Comparison of ENCODE assay signal across 21 cellular contexts in the genomic region with DNA sequence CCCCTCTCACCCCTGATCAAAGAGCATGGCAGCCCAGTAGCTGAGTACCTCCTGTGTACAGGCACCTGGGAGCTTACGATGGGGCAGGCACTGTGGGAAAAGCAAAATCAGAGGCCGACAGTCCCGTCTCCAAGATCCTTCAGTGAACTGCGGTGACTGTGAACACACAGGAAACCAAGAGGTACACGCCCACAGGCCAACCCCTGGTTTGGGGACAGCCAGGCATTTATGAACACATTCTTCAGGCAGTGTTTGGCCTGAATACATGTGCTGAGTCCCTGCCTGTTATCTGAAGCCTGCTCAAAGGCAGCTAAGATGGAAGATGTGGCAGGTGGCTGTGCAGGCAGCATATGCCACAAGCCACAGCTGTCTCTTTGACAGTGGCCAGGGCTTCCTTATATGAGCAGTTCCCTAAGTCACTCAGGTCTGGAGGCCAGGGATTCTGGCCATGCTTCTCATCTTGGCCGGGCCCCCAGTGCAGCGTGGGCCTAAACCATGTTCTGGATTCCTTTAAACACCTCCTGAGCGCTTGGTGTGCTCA.
"Had no signal": no experiment of that assay in that cellular context is flagged by ENCODE, and none has a peak within 500 bp of the region (broad histone marks: within the 10 kb centered on the region; RNA-seq: fewer than 3 reads in every experiment).

No MANE protein-coding gene starts in this region.

- H2AFZ ChIP-seq: hepatocyte, parathyroid adenoma had no signal

- H3K4me1 ChIP-seq: colonic mucosa, parathyroid adenoma, right lobe of liver, stomach, thyroid gland had no signal

- H3K27ac ChIP-seq: colonic mucosa, hepatocyte, parathyroid adenoma, right lobe of liver, stomach, thyroid gland had no signal

- ATAC-seq: left lobe of liver; mucosa of descending colon; naive thymus-derived CD8-positive, alpha-beta T cell; right lobe of liver had no signal

- H3K4me3 ChIP-seq: colonic mucosa, hepatocyte, lung, mucosa of descending colon, right lobe of liver, smooth muscle cell, stomach, thyroid gland had no signal

- H3K9ac ChIP-seq: parathyroid adenoma had no signal

- H3K36me3 ChIP-seq: colonic mucosa, right lobe of liver, stomach, thyroid gland had no signal

- H3K27me3 ChIP-seq: colonic mucosa, hepatocyte, right lobe of liver, thyroid gland had no signal

- H3K9me3 ChIP-seq: colonic mucosa, mucosa of descending colon, right lobe of liver, thyroid gland had no signal

- DNase-seq: central memory CD4-positive, alpha-beta T cell; colonic mucosa; effector memory CD4-positive, alpha-beta T cell; kidney; mucosa of descending colon; naive thymus-derived CD8-positive, alpha-beta T cell; nephron progenitor cell; right lobe of liver; stimulated activated CD4-positive, alpha-beta T cell treated with anti-CD3 and anti-CD28 coated beads, Interleukin-12 subunit alpha, Interleukin-12 subunit beta, amount 100 ng/mL, for 4 hours; stimulated activated CD4-positive, alpha-beta T cell treated with anti-CD3 and anti-CD28 coated beads, Interleukin-1b, Interleukin-23, amount 100 ng/mL, for 48 hours; stimulated activated CD4-positive, alpha-beta T cell treated with anti-CD3 and anti-CD28 coated beads, Interleukin-4, amount 100 ng/mL, for 1 hour; stimulated activated CD8-positive, alpha-beta memory T cell treated with anti-CD3 and anti-CD28 coated beads, Interleukin-4, amount 100 ng/mL, for 48 hours; stimulated activated naive CD4-positive, alpha-beta T cell; stomach; thyroid gland; trophoblast cell had no signal

- H3K4me2 ChIP-seq: hepatocyte, smooth muscle cell had no signal

- H3K79me2 ChIP-seq: hepatocyte, parathyroid adenoma had no signal
